In genomic region chr17:66398617-66399016, GRCh38 we compare ENCODE assay signal across 22 cellular contexts.
DNase-seq lines count a peak whose midpoint lies in the region; ATAC-seq and TF ChIP-seq lines count a peak whose summit lies in the region.
"Had no signal": no experiment of that assay in that cellular context is flagged by ENCODE, and none has a peak within 500 bp of the region (broad histone marks: within the 10 kb centered on the region; RNA-seq: fewer than 3 reads in every experiment).

No MANE protein-coding gene starts in this region.

- H3K36me3 Mint-ChIP-seq in T-helper 2 cell treated with Interferon-gamma antibody and Interleukin-4, amounts not matched to agents 5 μg/mL and 100 μg/mL, for 36 hours (ENCODE audit: low read depth): peaks cover 39% of the 10 kb centered on the region
- peaks cover 0 to 12% of the 10 kb centered on the region in 2 donors for H3K36me3 Mint-ChIP-seq in CD4-positive, alpha-beta memory T cell
- H3K36me3 Mint-ChIP-seq in central memory CD8-positive, alpha-beta T cell (ENCODE audit: insufficient read depth): no peaks in the 10 kb centered on the region

- no peak for TF ChIP-seq CTCF in transverse colon (IDR thresholded peaks at IDR 0.05)
- TF ChIP-seq CTCF in lower lobe of right lung (IDR thresholded peaks at IDR 0.05): no peak

- no peak for DNase-seq in T-helper 2 cell treated with Interferon-gamma antibody and Interleukin-4, amounts not matched to agents 5 μg/mL and 100 μg/mL, for 36 hours (ENCODE audit: low spot score)
- DNase-seq in T-helper 2 cell (no peak), transverse colon (no peak), lower lobe of right lung (no peak)
- DNase-seq in CD4-positive, alpha-beta memory T cell: no peak
- no peak for DNase-seq in central memory CD8-positive, alpha-beta T cell (ENCODE audit: low spot score in 2 of 2)
- no peak for DNase-seq in stimulated activated CD4-positive, alpha-beta T cell treated with anti-CD3 and anti-CD28 coated beads, Interleukin-2, amount 100 ng/mL, for 24 hours
- DNase-seq: cerebellar nuclear complex; DMS79; effector memory CD8-positive, alpha-beta T cell; heart right ventricle; NCI-H2029 treated with DMSO at 0.1 percent for 48 hours; ovary; PC-3; SIG-M5; stomach; upper lobe of right lung had no signal

- H3K9me3 ChIP-seq in CD4-positive, alpha-beta memory T cell (ENCODE audit: control insufficient read depth in 1 of 2, low read length in 2 of 2): no peaks in the 10 kb centered on the region
- H3K9me3 ChIP-seq in transverse colon (no peaks in the 10 kb centered on the region), lower lobe of right lung (no peaks in the 10 kb centered on the region)
- H3K9me3 ChIP-seq: heart right ventricle, ovary, stomach, upper lobe of right lung had no signal

- H3K27ac Mint-ChIP-seq in T-helper 2 cell treated with Interferon-gamma antibody and Interleukin-4, amounts not matched to agents 5 μg/mL and 100 μg/mL, for 36 hours: peak overlapping the region; percentile 88
- peak overlapping the region; percentile 82 to 96 (median 89) for H3K27ac Mint-ChIP-seq in CD4-positive, alpha-beta memory T cell
- no peak overlapping the region for H3K27ac Mint-ChIP-seq in central memory CD8-positive, alpha-beta T cell (ENCODE audit: low read depth)
- H3K27ac Mint-ChIP-seq: GM23338 had no signal

- peak overlapping the region; percentile 25 for H3K27ac ChIP-seq in CD4-positive, alpha-beta memory T cell (ENCODE audit: low read depth, low read length)
- H3K27ac ChIP-seq in transverse colon (no peak overlapping the region), lower lobe of right lung (no peak overlapping the region)
- H3K27ac ChIP-seq: C4-2B, heart right ventricle, ovary, stomach, upper lobe of right lung had no signal

- WGBS in transverse colon (ENCODE audit: low coverage in 1 of 2), 2 donors: 83 to 85% methylated on average over 8 of the region's 8 CpGs

- CTCF ChIA-PET in CD4-positive, alpha-beta memory T cell (lab: Charles Lee; ENCODE audit: partially characterized antibody): interaction anchor here (2.1 kb wide), 1 partner anchor 111 kb away, joined by 5 read pairs; no protein-coding TSS in a partner anchor

- H3K27me3 ChIP-seq in CD4-positive, alpha-beta memory T cell (ENCODE audit: insufficient read depth, low read length): no peaks in the 10 kb centered on the region
- H3K27me3 ChIP-seq in transverse colon: no peaks in the 10 kb centered on the region
- H3K27me3 ChIP-seq in lower lobe of right lung (ENCODE audit: low read depth): no peaks in the 10 kb centered on the region
- H3K27me3 ChIP-seq: heart right ventricle, ovary, stomach, upper lobe of right lung had no signal

- H3K27me3 Mint-ChIP-seq in T-helper 2 cell treated with Interferon-gamma antibody and Interleukin-4, amounts not matched to agents 5 μg/mL and 100 μg/mL, for 36 hours (ENCODE audit: low read depth): no peaks in the 10 kb centered on the region
- no peaks in the 10 kb centered on the region for H3K27me3 Mint-ChIP-seq in CD4-positive, alpha-beta memory T cell
- peaks cover 10% of the 10 kb centered on the region for H3K27me3 Mint-ChIP-seq in central memory CD8-positive, alpha-beta T cell
- H3K27me3 Mint-ChIP-seq: effector memory CD8-positive, alpha-beta T cell had no signal

- peaks cover 68% of the 10 kb centered on the region for H3K4me1 Mint-ChIP-seq in T-helper 2 cell treated with Interferon-gamma antibody and Interleukin-4, amounts not matched to agents 5 μg/mL and 100 μg/mL, for 36 hours (ENCODE audit: low read depth)
- peaks cover 50 to 78% (median 69%) of the 10 kb centered on the region in 4 donors for H3K4me1 Mint-ChIP-seq in CD4-positive, alpha-beta memory T cell
- peaks cover 31% of the 10 kb centered on the region for H3K4me1 Mint-ChIP-seq in central memory CD8-positive, alpha-beta T cell

- peaks cover 14% of the 10 kb centered on the region for H3K9me3 Mint-ChIP-seq in T-helper 2 cell treated with Interferon-gamma antibody and Interleukin-4, amounts not matched to agents 5 μg/mL and 100 μg/mL, for 36 hours
- peaks cover 0 to 4% (median 0%) of the 10 kb centered on the region in 8 donors for H3K9me3 Mint-ChIP-seq in CD4-positive, alpha-beta memory T cell
- no peaks in the 10 kb centered on the region for H3K9me3 Mint-ChIP-seq in central memory CD8-positive, alpha-beta T cell
- H3K9me3 Mint-ChIP-seq: effector memory CD8-positive, alpha-beta T cell; GM23338 had no signal

- in situ Hi-C loops in transverse colon (cut with MboI; ENCODE audit: low pct_ligation_motif_present in 1 of 4, low pct_unique_long_range_greater_than_20kb in 1 of 4, low sequenced_read_pairs in 3 of 4): no loop called here

- peaks cover 72% of the 10 kb centered on the region for H3K4me1 ChIP-seq in CD4-positive, alpha-beta memory T cell (ENCODE audit: insufficient read depth, low read length)
- H3K4me1 ChIP-seq in transverse colon (peaks cover 0 to 26% (median 1%) of the 10 kb centered on the region in 4 donors), lower lobe of right lung (no peaks in the 10 kb centered on the region)
- H3K4me1 ChIP-seq: upper lobe of right lung had no signal

- intact Hi-C loops in CD4-positive, alpha-beta memory T cell (cut with micrococcal nuclease): loop anchor here (2.0 kb wide), 2 partner anchors 68 to 94 kb away; no protein-coding TSS in a partner anchor
- intact Hi-C loops in transverse colon (cut with DNase I; ENCODE audit: low total_unique reads): no loop called here
- intact Hi-C loops in lower lobe of right lung (cut with DNase I): no loop called here

- TF ChIP-seq POLR2A in transverse colon (IDR thresholded peaks at IDR 0.05): no peak

- ATAC-seq in SK-N-SH treated with all-trans-retinoic acid at 6 μM for 48 hours: no peak; the same call in 2 of the 3 replicates
- ATAC-seq in central memory CD8-positive, alpha-beta T cell (replicated peaks; ENCODE audit: extremely low read depth, poor library complexity, severe bottlenecking): no peak
- ATAC-seq in lower lobe of right lung: no peak
- ATAC-seq: GM23338, heart right ventricle, PC-3, sciatic nerve, upper lobe of right lung had no signal

- no peak for TF ChIP-seq EP300 in transverse colon (IDR thresholded peaks at IDR 0.05; ENCODE audit: low read depth)

- H3K4me3 Mint-ChIP-seq in T-helper 2 cell treated with Interferon-gamma antibody and Interleukin-4, amounts not matched to agents 5 μg/mL and 100 μg/mL, for 36 hours: peak overlapping the region; percentile 75
- peak overlapping the region; percentile 33 to 89 (median 84) for H3K4me3 Mint-ChIP-seq in CD4-positive, alpha-beta memory T cell
- peak overlapping the region; percentile 0 for H3K4me3 Mint-ChIP-seq in central memory CD8-positive, alpha-beta T cell
- H3K4me3 Mint-ChIP-seq: GM23338 had no signal

- H3K4me3 ChIP-seq in CD4-positive, alpha-beta memory T cell (ENCODE audit: low read length in 2 of 2): no peak overlapping the region
- H3K4me3 ChIP-seq in transverse colon (no peak overlapping the region), lower lobe of right lung (no peak overlapping the region)
- H3K4me3 ChIP-seq: GM23338, heart right ventricle, lung, ovary, stomach, upper lobe of right lung had no signal

- POLR2A ChIA-PET in CD4-positive, alpha-beta memory T cell (lab: Charles Lee; ENCODE audit: partially characterized antibody): interaction anchor here (0.9 to 3.0 kb wide), 4 partner anchors 68 to 144 kb away, joined by 3 to 15 read pairs (median 4); partner anchors contain the start of gene PRKCA

- H3K36me3 ChIP-seq in CD4-positive, alpha-beta memory T cell (ENCODE audit: insufficient read depth, low read length): no peaks in the 10 kb centered on the region
- H3K36me3 ChIP-seq in transverse colon (no peaks in the 10 kb centered on the region), lower lobe of right lung (no peaks in the 10 kb centered on the region)
- H3K36me3 ChIP-seq: heart right ventricle, ovary, stomach, upper lobe of right lung had no signal

TF ChIP-seq in SK-N-SH treated with all-trans-retinoic acid at 6 μM for 48 hours, 23 proteins besides CTCF, POLR2A, EP300 and RAD21 (continues in another document):
- no peak for TF ChIP-seq CSRNP3 (CRISPR knock-in tag; IDR thresholded peaks at IDR 0.05)
- TF ChIP-seq TCF4 (CRISPR knock-in tag; IDR thresholded peaks at IDR 0.05; ENCODE audit: borderline replicate concordance): peak; percentile 73; the same call in 1 of the 2 replicates
- TF ChIP-seq GLIS3 (CRISPR knock-in tag; IDR thresholded peaks at IDR 0.05): 0 out of 2 replicates have a peak, but pooled peaks have one; percentile 60
- TF ChIP-seq TSHZ2 (CRISPR knock-in tag; IDR thresholded peaks at IDR 0.05): peak; percentile 94

Comparison
In these comparisons a context has a peak if more than half of its experiments do, and no peak if none do; other contexts are left out.
1. H3K4me3 Mint-ChIP-seq: peak in every context shown above with its lines; median percentile 84 in CD4-positive, alpha-beta memory T cell; 75 in T-helper 2 cell treated with Interferon-gamma antibody and Interleukin-4, amounts not matched to agents 5 μg/mL and 100 μg/mL, for 36 hours; 0 in central memory CD8-positive, alpha-beta T cell.